In the genomic region with DNA sequence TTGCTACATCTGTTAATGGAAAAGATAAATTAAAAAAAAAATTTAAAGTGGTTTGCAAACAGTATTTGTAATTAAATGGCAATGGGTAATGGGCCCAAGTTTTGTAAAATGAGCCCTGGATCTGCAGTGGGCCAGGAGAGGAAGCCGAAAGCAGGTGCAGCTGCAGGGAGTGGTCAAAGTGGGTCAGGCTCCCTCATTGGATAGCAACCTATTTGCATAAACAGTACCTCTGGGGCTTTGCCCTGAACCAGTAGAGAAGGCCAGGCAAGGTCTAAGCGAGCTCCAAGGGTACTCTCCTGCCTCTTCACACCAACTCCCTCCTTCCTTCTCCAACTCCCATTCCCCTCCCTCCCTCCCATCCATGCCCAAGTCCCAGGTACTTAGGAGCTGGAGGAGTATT, we compare ENCODE assay signal across 18 cellular contexts.
"Had no signal": no experiment of that assay in that cellular context is flagged by ENCODE, and none has a peak within 500 bp of the region (broad histone marks: within the 10 kb centered on the region; RNA-seq: fewer than 3 reads in every experiment).

No MANE protein-coding gene starts in this region.

- H3K4me1 ChIP-seq: adrenal gland, left lung had no signal

- H3K36me3 Mint-ChIP-seq: activated naive CD4-positive, alpha-beta T cell treated with anti-CD3 and anti-CD28 coated beads, Interleukin-2, amount 50 U/mL, for 24 hours; memory B cell; natural killer cell; stimulated activated memory B cell treated with anti-CD40 and anti-IgM and Interleukin-4, amounts not matched to agents 10 μg/mL and 1 μg/mL and 100 μg/mL, for 72 hours had no signal

- H3K27me3 Mint-ChIP-seq: activated CD4-positive, alpha-beta T cell treated with anti-CD3 and anti-CD28 coated beads for 36 hours; memory B cell; stimulated activated memory B cell treated with anti-CD40 and anti-IgM and Interleukin-4, amounts not matched to agents 10 μg/mL and 1 μg/mL and 100 μg/mL, for 72 hours had no signal

- H3K27ac Mint-ChIP-seq: activated CD4-positive, alpha-beta memory T cell treated with anti-CD3 and anti-CD28 coated beads, Interleukin-2, amount 10 ng/mL, durations not matched to agents 7 days and 5 days; activated CD4-positive, alpha-beta T cell treated with anti-CD3 and anti-CD28 coated beads for 36 hours; activated naive CD4-positive, alpha-beta T cell treated with anti-CD3 and anti-CD28 coated beads, Interleukin-2, amount 50 U/mL, for 24 hours; activated T-cell treated with anti-CD3 and anti-CD28 coated beads, Interleukin-2, amount 50 U/mL, for 24 hours; endodermal cell; memory B cell; natural killer cell; stimulated activated memory B cell treated with anti-CD40 and anti-IgM and Interleukin-4, amounts not matched to agents 10 μg/mL and 1 μg/mL and 100 μg/mL, for 72 hours had no signal

- H3K27me3 ChIP-seq: adrenal gland, cardiac muscle cell, left lung had no signal

- H3K4me1 Mint-ChIP-seq: activated CD4-positive, alpha-beta memory T cell treated with anti-CD3 and anti-CD28 coated beads, Interleukin-2, amount 10 ng/mL, durations not matched to agents 7 days and 5 days; activated CD4-positive, alpha-beta T cell treated with anti-CD3 and anti-CD28 coated beads for 36 hours; activated naive CD4-positive, alpha-beta T cell treated with anti-CD3 and anti-CD28 coated beads, Interleukin-2, amount 50 U/mL, for 24 hours; memory B cell; natural killer cell; stimulated activated memory B cell treated with anti-CD40 and anti-IgM and Interleukin-4, amounts not matched to agents 10 μg/mL and 1 μg/mL and 100 μg/mL, for 72 hours had no signal

- ATAC-seq: activated CD4-positive, alpha-beta T cell treated with anti-CD3 and anti-CD28 coated beads for 36 hours; left lung; natural killer cell; stimulated activated memory B cell treated with anti-CD40 and anti-IgM and Interleukin-4, amounts not matched to agents 10 μg/mL and 1 μg/mL and 100 μg/mL, for 72 hours had no signal

- H3K9me3 Mint-ChIP-seq: activated CD4-positive, alpha-beta memory T cell treated with anti-CD3 and anti-CD28 coated beads, Interleukin-2, amount 10 ng/mL, durations not matched to agents 7 days and 5 days; activated naive CD4-positive, alpha-beta T cell treated with anti-CD3 and anti-CD28 coated beads, Interleukin-2, amount 50 U/mL, for 24 hours; activated T-cell treated with anti-CD3 and anti-CD28 coated beads, Interleukin-2, amount 50 U/mL, for 24 hours; endodermal cell; memory B cell; natural killer cell; stimulated activated memory B cell treated with anti-CD40 and anti-IgM and Interleukin-4, amounts not matched to agents 10 μg/mL and 1 μg/mL and 100 μg/mL, for 72 hours had no signal

- DNase-seq: activated CD4-positive, alpha-beta memory T cell treated with anti-CD3 and anti-CD28 coated beads, Interleukin-2, amount 10 ng/mL, durations not matched to agents 7 days and 5 days; activated CD4-positive, alpha-beta T cell treated with anti-CD3 and anti-CD28 coated beads for 36 hours; activated effector memory CD4-positive, alpha-beta T cell treated with Interleukin-2 at 50 U/mL for 16 hours; activated T-cell treated with anti-CD3 and anti-CD28 coated beads, Interleukin-2, amount 50 U/mL, for 24 hours; adrenal gland; endodermal cell; kidney; left lung; natural killer cell; posterior cingulate gyrus; retina; stimulated activated CD4-positive, alpha-beta T cell treated with anti-CD3 and anti-CD28 coated beads, Interleukin-12 subunit alpha, Interleukin-12 subunit beta, amount 100 ng/mL, for 4 hours; stimulated activated CD4-positive, alpha-beta T cell treated with anti-CD3 and anti-CD28 coated beads, Interleukin-2, amount 100 ng/mL, for 24 hours; WERI-Rb-1 had no signal

- H3K9me3 ChIP-seq: adrenal gland, left lung had no signal

- H3K36me3 ChIP-seq: adrenal gland, cardiac muscle cell, left lung, WERI-Rb-1 had no signal

- H3K4me3 ChIP-seq: adrenal gland, cardiac muscle cell, left lung had no signal

- H3K4me3 Mint-ChIP-seq: activated CD4-positive, alpha-beta memory T cell treated with anti-CD3 and anti-CD28 coated beads, Interleukin-2, amount 10 ng/mL, durations not matched to agents 7 days and 5 days; activated CD4-positive, alpha-beta T cell treated with anti-CD3 and anti-CD28 coated beads for 36 hours; activated naive CD4-positive, alpha-beta T cell treated with anti-CD3 and anti-CD28 coated beads, Interleukin-2, amount 50 U/mL, for 24 hours; activated T-cell treated with anti-CD3 and anti-CD28 coated beads, Interleukin-2, amount 50 U/mL, for 24 hours; endodermal cell; memory B cell; natural killer cell; stimulated activated memory B cell treated with anti-CD40 and anti-IgM and Interleukin-4, amounts not matched to agents 10 μg/mL and 1 μg/mL and 100 μg/mL, for 72 hours had no signal

- H3K27ac ChIP-seq: adrenal gland, cardiac muscle cell, left lung, WERI-Rb-1 had no signal
